In the genomic region with DNA sequence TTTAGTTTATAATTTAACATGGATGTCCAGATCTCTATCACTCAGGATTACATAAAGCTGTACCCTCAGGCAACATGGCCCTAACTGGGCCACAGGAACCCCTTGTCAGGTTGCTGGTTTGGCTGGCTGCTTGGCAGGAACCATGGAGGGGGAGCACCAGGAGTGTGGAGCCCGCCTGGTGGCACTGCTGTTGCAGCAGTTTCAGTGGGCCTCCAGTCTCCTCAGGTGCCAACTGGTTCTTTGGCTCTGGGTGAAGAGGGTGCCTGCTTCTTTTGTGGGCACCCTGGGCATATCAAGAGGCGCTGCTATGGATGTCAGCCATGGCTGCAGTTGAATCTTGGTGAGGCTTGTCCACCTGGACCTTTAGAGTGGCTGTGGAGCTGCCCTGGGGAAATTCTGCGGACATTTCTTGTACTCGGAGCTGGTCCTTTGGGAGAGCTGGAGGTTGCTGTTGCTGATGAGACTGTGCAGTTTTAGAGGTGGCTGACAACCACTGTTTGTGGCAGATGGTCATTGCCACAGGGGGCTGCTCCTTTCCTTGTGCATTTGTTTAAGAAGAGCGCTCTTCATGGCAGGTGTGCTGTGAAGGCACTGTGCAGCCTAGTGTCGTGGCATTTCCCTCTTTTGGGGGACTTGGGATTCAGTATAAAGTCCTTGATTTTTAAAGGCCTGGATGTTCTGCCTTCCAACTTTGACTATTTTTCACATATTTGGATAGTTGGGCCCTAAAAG, we compare ENCODE assay signal across 1 cellular context.
TF ChIP-seq lines count a peak whose summit lies in the region.

No MANE protein-coding gene starts in this region.

TF ChIP-seq in H1, 55 proteins besides CTCF, POLR2A, EP300 and RAD21 (continued from another document):
- no peak for TF ChIP-seq KDM4A (IDR thresholded peaks at IDR 0.05; ENCODE audit: low read depth, low read length, severe bottlenecking)
- no peak for TF ChIP-seq MAFK (IDR thresholded peaks at IDR 0.05; ENCODE audit: low read depth, low read length)
- TF ChIP-seq RNF2 (IDR thresholded peaks at IDR 0.05; ENCODE audit: borderline replicate concordance, low read depth, low read length, missing control alignments, poor library complexity, severe bottlenecking): no peak
- TF ChIP-seq JUN (IDR thresholded peaks at IDR 0.05; ENCODE audit: low read depth, low read length): no peak
- no peak for TF ChIP-seq CHD2 (IDR thresholded peaks at IDR 0.05; ENCODE audit: low read length)
- no peak for TF ChIP-seq TCF12 (IDR thresholded peaks at IDR 0.05; ENCODE audit: low read depth, low read length)
- TF ChIP-seq JUND (IDR thresholded peaks at IDR 0.05; ENCODE audit: low read length): no peak
- TF ChIP-seq SP4 (IDR thresholded peaks at IDR 0.05; ENCODE audit: low read length): no peak
- TF ChIP-seq, protein P1, sequence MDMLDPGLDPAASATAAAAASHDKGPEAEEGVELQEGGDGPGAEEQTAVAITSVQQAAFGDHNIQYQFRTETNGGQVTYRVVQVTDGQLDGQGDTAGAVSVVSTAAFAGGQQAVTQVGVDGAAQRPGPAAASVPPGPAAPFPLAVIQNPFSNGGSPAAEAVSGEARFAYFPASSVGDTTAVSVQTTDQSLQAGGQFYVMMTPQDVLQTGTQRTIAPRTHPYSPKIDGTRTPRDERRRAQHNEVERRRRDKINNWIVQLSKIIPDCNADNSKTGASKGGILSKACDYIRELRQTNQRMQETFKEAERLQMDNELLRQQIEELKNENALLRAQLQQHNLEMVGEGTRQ (IDR thresholded peaks at IDR 0.05; ENCODE audit: low read length): no peak
- TF ChIP-seq BRCA1 (IDR thresholded peaks at IDR 0.05; ENCODE audit: low read depth, low read length): no peak
- TF ChIP-seq BCL11A (IDR thresholded peaks at IDR 0.05; ENCODE audit: low read depth in 2 of 2, low read length in 2 of 2): no peak
- no peak for TF ChIP-seq ZNF274 (IDR thresholded peaks at IDR 0.05; ENCODE audit: borderline replicate concordance, extremely low read depth, low read length)
